In the genomic region with DNA sequence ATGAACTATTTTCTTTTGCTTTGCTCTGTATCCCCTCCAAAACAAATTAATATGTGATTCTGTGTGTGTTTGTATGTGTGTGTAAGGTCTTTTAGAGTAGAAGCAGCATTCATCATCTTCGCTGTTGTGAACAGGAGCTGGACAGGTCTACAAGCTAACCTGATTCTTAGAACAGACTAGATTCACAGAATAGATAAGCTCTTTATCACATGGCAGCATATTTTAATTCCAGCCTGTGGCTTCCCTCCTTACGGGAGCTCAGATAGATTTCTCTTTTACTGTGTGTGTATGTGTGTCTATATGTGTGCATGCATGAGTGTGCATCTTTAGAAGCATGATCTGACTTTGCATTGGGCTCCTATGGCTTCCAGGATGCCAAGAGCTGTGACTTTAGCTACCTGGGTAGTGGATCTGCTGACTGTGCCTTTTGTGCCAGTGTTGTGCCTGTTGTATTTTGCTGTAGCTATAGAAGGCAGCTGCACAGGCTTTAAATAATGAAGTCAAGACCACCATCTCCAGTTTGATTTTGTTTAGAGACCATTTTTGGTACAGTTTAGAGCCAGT, we compare ENCODE assay signal across 19 cellular contexts.
"Had no signal": no experiment of that assay in that cellular context is flagged by ENCODE, and none has a peak within 500 bp of the region (broad histone marks: within the 10 kb centered on the region; RNA-seq: fewer than 3 reads in every experiment).

No MANE protein-coding gene starts in this region.

- H3K4me1 Mint-ChIP-seq: activated CD4-positive, alpha-beta memory T cell treated with anti-CD3 and anti-CD28 coated beads, Interleukin-2, amount 10 ng/mL, durations not matched to agents 7 days and 5 days; activated naive CD4-positive, alpha-beta T cell treated with anti-CD3 and anti-CD28 coated beads, Interleukin-2, amount 10 ng/mL, durations not matched to agents 7 days and 5 days had no signal

- H3K27me3 ChIP-seq: gastroesophageal sphincter, sigmoid colon, testis, upper lobe of right lung had no signal

- H3K36me3 Mint-ChIP-seq: activated naive CD4-positive, alpha-beta T cell treated with anti-CD3 and anti-CD28 coated beads, Interleukin-2, amount 10 ng/mL, durations not matched to agents 7 days and 5 days; T-cell had no signal

- H3K9me3 ChIP-seq: gastroesophageal sphincter, sigmoid colon, testis, upper lobe of right lung had no signal

- H3K4me3 Mint-ChIP-seq: activated CD4-positive, alpha-beta memory T cell treated with anti-CD3 and anti-CD28 coated beads, Interleukin-2, amount 10 ng/mL, durations not matched to agents 7 days and 5 days; activated naive CD4-positive, alpha-beta T cell treated with anti-CD3 and anti-CD28 coated beads, Interleukin-2, amount 10 ng/mL, durations not matched to agents 7 days and 5 days; activated T-cell treated with anti-CD3 and anti-CD28 coated beads, Interleukin-2, amount 50 U/mL, for 72 hours; endodermal cell; T-cell; T-helper 2 cell treated with Interferon-gamma antibody and Interleukin-4, amounts not matched to agents 5 μg/mL and 100 μg/mL, for 36 hours had no signal

- H3K36me3 ChIP-seq: gastroesophageal sphincter, sigmoid colon, upper lobe of right lung had no signal

- H3K4me3 ChIP-seq: coronary artery, gastroesophageal sphincter, sigmoid colon, testis, upper lobe of right lung had no signal

- DNase-seq: activated CD4-positive, alpha-beta memory T cell treated with anti-CD3 and anti-CD28 coated beads, Interleukin-2, amount 10 ng/mL, durations not matched to agents 7 days and 5 days; activated CD4-positive, alpha-beta T cell treated with anti-CD3 and anti-CD28 coated beads for 4 hours; activated CD4-positive, CD25-positive, alpha-beta regulatory T cell; activated effector memory CD4-positive, alpha-beta T cell treated with Interleukin-2 at 50 U/mL for 16 hours; activated naive CD4-positive, alpha-beta T cell treated with anti-CD3 and anti-CD28 coated beads, Interleukin-2, amount 10 ng/mL, durations not matched to agents 7 days and 5 days; activated T-cell treated with anti-CD3 and anti-CD28 coated beads, Interleukin-2, amount 50 U/mL, for 72 hours; amygdala; cerebellar nuclear complex; endodermal cell; hypothalamus; sigmoid colon; stimulated activated CD4-positive, alpha-beta T cell treated with anti-CD3 and anti-CD28 coated beads, Interleukin-4, amount 100 ng/mL, for 1 hour; stimulated activated naive CD4-positive, alpha-beta T cell; T-cell; upper lobe of right lung had no signal

- H3K27ac Mint-ChIP-seq: activated CD4-positive, alpha-beta memory T cell treated with anti-CD3 and anti-CD28 coated beads, Interleukin-2, amount 10 ng/mL, durations not matched to agents 7 days and 5 days; activated naive CD4-positive, alpha-beta T cell treated with anti-CD3 and anti-CD28 coated beads, Interleukin-2, amount 10 ng/mL, durations not matched to agents 7 days and 5 days; activated T-cell treated with anti-CD3 and anti-CD28 coated beads, Interleukin-2, amount 50 U/mL, for 72 hours; endodermal cell; T-cell; T-helper 2 cell treated with Interferon-gamma antibody and Interleukin-4, amounts not matched to agents 5 μg/mL and 100 μg/mL, for 36 hours had no signal

- H3K27ac ChIP-seq: coronary artery, gastroesophageal sphincter, sigmoid colon, testis, upper lobe of right lung had no signal

- H3K9me3 Mint-ChIP-seq: activated CD4-positive, alpha-beta memory T cell treated with anti-CD3 and anti-CD28 coated beads, Interleukin-2, amount 10 ng/mL, durations not matched to agents 7 days and 5 days; activated naive CD4-positive, alpha-beta T cell treated with anti-CD3 and anti-CD28 coated beads, Interleukin-2, amount 10 ng/mL, durations not matched to agents 7 days and 5 days; activated T-cell treated with anti-CD3 and anti-CD28 coated beads, Interleukin-2, amount 50 U/mL, for 72 hours; endodermal cell; T-cell; T-helper 2 cell treated with Interferon-gamma antibody and Interleukin-4, amounts not matched to agents 5 μg/mL and 100 μg/mL, for 36 hours had no signal
